ENCODE assay signal across 1 cellular context in genomic region chr17:49436174-49436573, GRCh38.
TF ChIP-seq lines count a peak whose summit lies in the region.

No MANE protein-coding gene starts in this region.

TF ChIP-seq in H1, 55 proteins besides CTCF, POLR2A, EP300 and RAD21:
- no peak for TF ChIP-seq KDM5A (IDR thresholded peaks at IDR 0.05; ENCODE audit: low read length)
- TF ChIP-seq EGR1 (IDR thresholded peaks at IDR 0.05; ENCODE audit: borderline replicate concordance, low read depth, low read length): no peak
- no peak for TF ChIP-seq SIRT6 (IDR thresholded peaks at IDR 0.05; ENCODE audit: low read length)
- TF ChIP-seq CHD1 (IDR thresholded peaks at IDR 0.05; ENCODE audit: low read depth, low read length): no peak
- TF ChIP-seq POU5F1 (IDR thresholded peaks at IDR 0.05; ENCODE audit: low read depth, low read length): no peak
- no peak for TF ChIP-seq CHD2 (IDR thresholded peaks at IDR 0.05; ENCODE audit: low read length)
- TF ChIP-seq CBX5 (IDR thresholded peaks at IDR 0.05; ENCODE audit: low read depth, low read length): no peak
- TF ChIP-seq CREB1 (IDR thresholded peaks at IDR 0.05): no peak
- no peak for TF ChIP-seq GTF2F1 (IDR thresholded peaks at IDR 0.05; ENCODE audit: borderline replicate concordance, low read depth, low read length)
- TF ChIP-seq SP1 (IDR thresholded peaks at IDR 0.05; ENCODE audit: low read depth, low read length): no peak
- no peak for TF ChIP-seq BRCA1 (IDR thresholded peaks at IDR 0.05; ENCODE audit: low read depth, low read length)
- TF ChIP-seq TBP (IDR thresholded peaks at IDR 0.05; ENCODE audit: low read depth, low read length): no peak
- no peak for TF ChIP-seq JUN (IDR thresholded peaks at IDR 0.05; ENCODE audit: low read depth, low read length)
- no peak for TF ChIP-seq BACH1 (IDR thresholded peaks at IDR 0.05; ENCODE audit: low read length)
- TF ChIP-seq POLR2AphosphoS5 (IDR thresholded peaks at IDR 0.05; ENCODE audit: low read depth, low read length): no peak
- no peak for TF ChIP-seq NRF1 (IDR thresholded peaks at IDR 0.05; ENCODE audit: low read depth, low read length)
- TF ChIP-seq FOSL1 (IDR thresholded peaks at IDR 0.05; ENCODE audit: insufficient read depth, low read depth, low read length): no peak
- TF ChIP-seq, protein P1, sequence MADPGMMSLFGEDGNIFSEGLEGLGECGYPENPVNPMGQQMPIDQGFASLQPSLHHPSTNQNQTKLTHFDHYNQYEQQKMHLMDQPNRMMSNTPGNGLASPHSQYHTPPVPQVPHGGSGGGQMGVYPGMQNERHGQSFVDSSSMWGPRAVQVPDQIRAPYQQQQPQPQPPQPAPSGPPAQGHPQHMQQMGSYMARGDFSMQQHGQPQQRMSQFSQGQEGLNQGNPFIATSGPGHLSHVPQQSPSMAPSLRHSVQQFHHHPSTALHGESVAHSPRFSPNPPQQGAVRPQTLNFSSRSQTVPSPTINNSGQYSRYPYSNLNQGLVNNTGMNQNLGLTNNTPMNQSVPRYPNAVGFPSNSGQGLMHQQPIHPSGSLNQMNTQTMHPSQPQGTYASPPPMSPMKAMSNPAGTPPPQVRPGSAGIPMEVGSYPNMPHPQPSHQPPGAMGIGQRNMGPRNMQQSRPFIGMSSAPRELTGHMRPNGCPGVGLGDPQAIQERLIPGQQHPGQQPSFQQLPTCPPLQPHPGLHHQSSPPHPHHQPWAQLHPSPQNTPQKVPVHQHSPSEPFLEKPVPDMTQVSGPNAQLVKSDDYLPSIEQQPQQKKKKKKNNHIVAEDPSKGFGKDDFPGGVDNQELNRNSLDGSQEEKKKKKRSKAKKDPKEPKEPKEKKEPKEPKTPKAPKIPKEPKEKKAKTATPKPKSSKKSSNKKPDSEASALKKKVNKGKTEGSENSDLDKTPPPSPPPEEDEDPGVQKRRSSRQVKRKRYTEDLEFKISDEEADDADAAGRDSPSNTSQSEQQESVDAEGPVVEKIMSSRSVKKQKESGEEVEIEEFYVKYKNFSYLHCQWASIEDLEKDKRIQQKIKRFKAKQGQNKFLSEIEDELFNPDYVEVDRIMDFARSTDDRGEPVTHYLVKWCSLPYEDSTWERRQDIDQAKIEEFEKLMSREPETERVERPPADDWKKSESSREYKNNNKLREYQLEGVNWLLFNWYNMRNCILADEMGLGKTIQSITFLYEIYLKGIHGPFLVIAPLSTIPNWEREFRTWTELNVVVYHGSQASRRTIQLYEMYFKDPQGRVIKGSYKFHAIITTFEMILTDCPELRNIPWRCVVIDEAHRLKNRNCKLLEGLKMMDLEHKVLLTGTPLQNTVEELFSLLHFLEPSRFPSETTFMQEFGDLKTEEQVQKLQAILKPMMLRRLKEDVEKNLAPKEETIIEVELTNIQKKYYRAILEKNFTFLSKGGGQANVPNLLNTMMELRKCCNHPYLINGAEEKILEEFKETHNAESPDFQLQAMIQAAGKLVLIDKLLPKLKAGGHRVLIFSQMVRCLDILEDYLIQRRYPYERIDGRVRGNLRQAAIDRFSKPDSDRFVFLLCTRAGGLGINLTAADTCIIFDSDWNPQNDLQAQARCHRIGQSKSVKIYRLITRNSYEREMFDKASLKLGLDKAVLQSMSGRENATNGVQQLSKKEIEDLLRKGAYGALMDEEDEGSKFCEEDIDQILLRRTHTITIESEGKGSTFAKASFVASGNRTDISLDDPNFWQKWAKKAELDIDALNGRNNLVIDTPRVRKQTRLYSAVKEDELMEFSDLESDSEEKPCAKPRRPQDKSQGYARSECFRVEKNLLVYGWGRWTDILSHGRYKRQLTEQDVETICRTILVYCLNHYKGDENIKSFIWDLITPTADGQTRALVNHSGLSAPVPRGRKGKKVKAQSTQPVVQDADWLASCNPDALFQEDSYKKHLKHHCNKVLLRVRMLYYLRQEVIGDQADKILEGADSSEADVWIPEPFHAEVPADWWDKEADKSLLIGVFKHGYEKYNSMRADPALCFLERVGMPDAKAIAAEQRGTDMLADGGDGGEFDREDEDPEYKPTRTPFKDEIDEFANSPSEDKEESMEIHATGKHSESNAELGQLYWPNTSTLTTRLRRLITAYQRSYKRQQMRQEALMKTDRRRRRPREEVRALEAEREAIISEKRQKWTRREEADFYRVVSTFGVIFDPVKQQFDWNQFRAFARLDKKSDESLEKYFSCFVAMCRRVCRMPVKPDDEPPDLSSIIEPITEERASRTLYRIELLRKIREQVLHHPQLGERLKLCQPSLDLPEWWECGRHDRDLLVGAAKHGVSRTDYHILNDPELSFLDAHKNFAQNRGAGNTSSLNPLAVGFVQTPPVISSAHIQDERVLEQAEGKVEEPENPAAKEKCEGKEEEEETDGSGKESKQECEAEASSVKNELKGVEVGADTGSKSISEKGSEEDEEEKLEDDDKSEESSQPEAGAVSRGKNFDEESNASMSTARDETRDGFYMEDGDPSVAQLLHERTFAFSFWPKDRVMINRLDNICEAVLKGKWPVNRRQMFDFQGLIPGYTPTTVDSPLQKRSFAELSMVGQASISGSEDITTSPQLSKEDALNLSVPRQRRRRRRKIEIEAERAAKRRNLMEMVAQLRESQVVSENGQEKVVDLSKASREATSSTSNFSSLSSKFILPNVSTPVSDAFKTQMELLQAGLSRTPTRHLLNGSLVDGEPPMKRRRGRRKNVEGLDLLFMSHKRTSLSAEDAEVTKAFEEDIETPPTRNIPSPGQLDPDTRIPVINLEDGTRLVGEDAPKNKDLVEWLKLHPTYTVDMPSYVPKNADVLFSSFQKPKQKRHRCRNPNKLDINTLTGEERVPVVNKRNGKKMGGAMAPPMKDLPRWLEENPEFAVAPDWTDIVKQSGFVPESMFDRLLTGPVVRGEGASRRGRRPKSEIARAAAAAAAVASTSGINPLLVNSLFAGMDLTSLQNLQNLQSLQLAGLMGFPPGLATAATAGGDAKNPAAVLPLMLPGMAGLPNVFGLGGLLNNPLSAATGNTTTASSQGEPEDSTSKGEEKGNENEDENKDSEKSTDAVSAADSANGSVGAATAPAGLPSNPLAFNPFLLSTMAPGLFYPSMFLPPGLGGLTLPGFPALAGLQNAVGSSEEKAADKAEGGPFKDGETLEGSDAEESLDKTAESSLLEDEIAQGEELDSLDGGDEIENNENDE (IDR thresholded peaks at IDR 0.05; ENCODE audit: insufficient replicate concordance, low read length): no peak
- no peak for TF ChIP-seq SP2 (IDR thresholded peaks at IDR 0.05; ENCODE audit: low read length)
- no peak for TF ChIP-seq EZH2 (IDR thresholded peaks at IDR 0.05; ENCODE audit: low read depth, low read length, severe bottlenecking)
